ENCODE assay signal across 8 cellular contexts in genomic region chr7:35728412-35729060, GRCh38. TPM values are rescaled to one million over a fixed set of nuclear protein-coding genes. Genes with fewer than 3 reads are reported as not detected.
DNase-seq lines count a peak whose midpoint lies in the region; ATAC-seq, FAIRE-seq and TF ChIP-seq lines count a peak whose summit lies in the region.

No MANE protein-coding gene starts in this region.

- no peak for ATAC-seq in naive thymus-derived CD4-positive, alpha-beta T cell

- H3K79me2 ChIP-seq in OCI-LY7 (ENCODE audit: insufficient read depth, low read depth, low read length): peaks cover 4% of the 10 kb centered on the region; the same call in 1 of the 2 replicates
- no peaks in the 10 kb centered on the region for H3K79me2 ChIP-seq in neural progenitor cell (ENCODE audit: low read depth)

- no peak for DNase-seq in CD8-positive, alpha-beta memory T cell
- DNase-seq in OCI-LY7 (ENCODE audit: low spot score) (peak; percentile 29), neural progenitor cell (ENCODE audit: low spot score) (no peak), kidney (no peak), lower leg skin (ENCODE audit: low spot score in 2 of 2) (no peak), ACHN (no peak)
- DNase-seq in naive thymus-derived CD4-positive, alpha-beta T cell: no peak

- H3F3A ChIP-seq in neural progenitor cell (ENCODE audit: low read depth): no peaks in the 10 kb centered on the region

- BruUV-seq in OCI-LY7 (replicated peaks; lab: Mats Ljungman, UMichigan): no TSS peak

- peak overlapping the region; percentile 94 for H3K4me2 ChIP-seq in OCI-LY7 (ENCODE audit: low read length)
- no peak overlapping the region for H3K4me2 ChIP-seq in neural progenitor cell

- intact Hi-C loops in OCI-LY7 (cut with micrococcal nuclease; ENCODE audit: unreplicated experiment): loop anchor here (2.0 to 10.0 kb wide), 2 partner anchors 20 to 426 kb away; partner anchors contain the start of gene EEPD1
- intact Hi-C loops in naive thymus-derived CD4-positive, alpha-beta T cell (cut with micrococcal nuclease): loop anchor here in 1 of 2 donors (2.0 to 10.0 kb wide), 2 partner anchors 72 to 556 kb away; partner anchors contain the start of gene SEPTIN7
- intact Hi-C loops in kidney (cut with DNase I): no loop called here
- intact Hi-C loops in lower leg skin (cut with DNase I; ENCODE audit: low total_unique reads): no loop called here

- no peak overlapping the region for H3K9ac ChIP-seq in neural progenitor cell
- no peak overlapping the region for H3K9ac ChIP-seq in kidney (ENCODE audit: low read length in 2 of 2)

- no peaks in the 10 kb centered on the region for H3K9me3 ChIP-seq in CD8-positive, alpha-beta memory T cell (ENCODE audit: low read length)
- no peaks in the 10 kb centered on the region for H3K9me3 ChIP-seq in OCI-LY7 (ENCODE audit: low read length)
- H3K9me3 ChIP-seq in naive thymus-derived CD4-positive, alpha-beta T cell (ENCODE audit: control insufficient read depth in 2 of 3, low read length in 3 of 3): no peaks in the 10 kb centered on the region
- no peaks in the 10 kb centered on the region for H3K9me3 ChIP-seq in neural progenitor cell (ENCODE audit: low read depth)
- no peaks in the 10 kb centered on the region for H3K9me3 ChIP-seq in kidney (ENCODE audit: control insufficient read depth in 1 of 2, low read length in 2 of 2)

- H3K4me1 ChIP-seq in CD8-positive, alpha-beta memory T cell (ENCODE audit: insufficient read depth, low read length): peaks cover 66% of the 10 kb centered on the region
- H3K4me1 ChIP-seq in OCI-LY7 (ENCODE audit: insufficient read depth, low read length, poor library complexity, severe bottlenecking) (peaks cover 97% of the 10 kb centered on the region), neural progenitor cell (no peaks in the 10 kb centered on the region), kidney (ENCODE audit: control insufficient read depth in 1 of 2, insufficient read depth in 1 of 2, low read depth in 1 of 2, low read length in 2 of 2) (peaks cover 0 to 5% of the 10 kb centered on the region in 2 donors)
- peaks cover 26 to 60% of the 10 kb centered on the region in 2 donors for H3K4me1 ChIP-seq in naive thymus-derived CD4-positive, alpha-beta T cell (ENCODE audit: control insufficient read depth in 2 of 2, insufficient read depth in 2 of 2, low read length in 2 of 2)

- H3K27me3 Mint-ChIP-seq in CD8-positive, alpha-beta memory T cell: peaks cover 0 to 3% of the 10 kb centered on the region in 2 donors
- H3K27me3 Mint-ChIP-seq in naive thymus-derived CD4-positive, alpha-beta T cell: peaks cover 0 to 13% (median 0%) of the 10 kb centered on the region in 5 donors
- H3K27me3 Mint-ChIP-seq in neural progenitor cell (ENCODE audit: insufficient read depth, low read depth): no peaks in the 10 kb centered on the region

- H3K27ac ChIP-seq in CD8-positive, alpha-beta memory T cell (ENCODE audit: low read depth, low read length): peak overlapping the region; percentile 17
- H3K27ac ChIP-seq in OCI-LY7 (ENCODE audit: low read depth, low read length, poor library complexity, severe bottlenecking): peak overlapping the region; percentile 100
- peak overlapping the region; percentile 82 for H3K27ac ChIP-seq in cingulate gyrus (ENCODE audit: low read depth, low read length)
- H3K27ac ChIP-seq in naive thymus-derived CD4-positive, alpha-beta T cell (ENCODE audit: low read depth, low read length): no peak overlapping the region
- H3K27ac ChIP-seq in neural progenitor cell: no peak overlapping the region
- no peak overlapping the region for H3K27ac ChIP-seq in kidney (ENCODE audit: low read depth in 2 of 2, low read length in 2 of 2)

- H3K36me3 ChIP-seq in CD8-positive, alpha-beta memory T cell (ENCODE audit: insufficient read depth, low read length): no peaks in the 10 kb centered on the region
- no peaks in the 10 kb centered on the region for H3K36me3 ChIP-seq in OCI-LY7 (ENCODE audit: insufficient read depth, low read length)
- H3K36me3 ChIP-seq in naive thymus-derived CD4-positive, alpha-beta T cell (ENCODE audit: control insufficient read depth in 2 of 3, insufficient read depth in 3 of 3, low read length in 3 of 3): no peaks in the 10 kb centered on the region
- no peaks in the 10 kb centered on the region for H3K36me3 ChIP-seq in neural progenitor cell
- no peaks in the 10 kb centered on the region for H3K36me3 ChIP-seq in kidney (ENCODE audit: control insufficient read depth in 1 of 2, insufficient read depth in 2 of 2, low read length in 2 of 2)

- H4K20me1 ChIP-seq in OCI-LY7 (ENCODE audit: insufficient read depth, low read length) (no peaks in the 10 kb centered on the region), neural progenitor cell (ENCODE audit: low read depth) (no peaks in the 10 kb centered on the region)

- H3K4me3 ChIP-seq in CD8-positive, alpha-beta memory T cell (ENCODE audit: low read length): no peak overlapping the region
- H3K4me3 ChIP-seq in OCI-LY7 (ENCODE audit: low read depth, low read length, poor library complexity, severe bottlenecking) (peak overlapping the region; percentile 65), neural progenitor cell (no peak overlapping the region), kidney (ENCODE audit: low read length in 2 of 2) (no peak overlapping the region), lower leg skin (ENCODE audit: low read depth, poor library complexity, severe bottlenecking) (no peak overlapping the region)
- H3K4me3 ChIP-seq in naive thymus-derived CD4-positive, alpha-beta T cell (ENCODE audit: low read length): no peak overlapping the region

- CTCF ChIA-PET in CD8-positive, alpha-beta memory T cell (lab: Charles Lee): interaction anchor here (1.0 to 6.5 kb wide), 2 partner anchors 9 to 72 kb away, joined by 3 to 42 read pairs; partner anchors contain the start of gene SEPTIN7
- CTCF ChIA-PET in OCI-LY7 (lab: Charles Lee; ENCODE audit: unreplicated experiment): interaction anchor here (0.8 to 3.9 kb wide), 5 partner anchors 19 to 74 kb away, joined by 3 to 23 read pairs (median 5); partner anchors contain the start of gene SEPTIN7
- CTCF ChIA-PET in naive thymus-derived CD4-positive, alpha-beta T cell (lab: Charles Lee): interaction anchor here (1.5 kb wide), 1 partner anchor 105 kb away, joined by 6 read pairs; no protein-coding TSS in a partner anchor

- H3K9me2 ChIP-seq in OCI-LY7 (ENCODE audit: insufficient read depth, low read length): no peaks in the 10 kb centered on the region

- POLR2A ChIA-PET in CD8-positive, alpha-beta memory T cell (lab: Charles Lee): interaction anchor here (0.6 to 2.3 kb wide), 8 partner anchors 21 to 74 kb away, joined by 3 to 23 read pairs (median 5); partner anchors contain the start of genes HERPUD2 and SEPTIN7
- POLR2A ChIA-PET in OCI-LY7 (lab: Charles Lee): interaction anchor here (0.6 to 11.4 kb wide), 13 partner anchors 7 to 463 kb away, joined by 3 to 196 read pairs (median 7); partner anchors contain the start of genes HERPUD2 and SEPTIN7
- POLR2A ChIA-PET in naive thymus-derived CD4-positive, alpha-beta T cell (lab: Charles Lee): interaction anchor here (1.0 kb wide), 1 partner anchor 32 kb away, joined by 3 read pairs; no protein-coding TSS in a partner anchor

- peaks cover 73 to 83% (median 80%) of the 10 kb centered on the region in 3 donors for H3K4me1 Mint-ChIP-seq in CD8-positive, alpha-beta memory T cell
- H3K4me1 Mint-ChIP-seq in naive thymus-derived CD4-positive, alpha-beta T cell: peaks cover 23 to 61% (median 53%) of the 10 kb centered on the region in 7 donors
- H3K4me1 Mint-ChIP-seq in neural progenitor cell: no peaks in the 10 kb centered on the region

- H3K27me3 ChIP-seq in CD8-positive, alpha-beta memory T cell (ENCODE audit: insufficient read depth, low read length, poor library complexity, severe bottlenecking): no peaks in the 10 kb centered on the region
- no peaks in the 10 kb centered on the region for H3K27me3 ChIP-seq in naive thymus-derived CD4-positive, alpha-beta T cell (ENCODE audit: control insufficient read depth in 2 of 2, insufficient read depth in 2 of 2, low read length in 2 of 2)
- no peaks in the 10 kb centered on the region for H3K27me3 ChIP-seq in neural progenitor cell

- no peaks in the 10 kb centered on the region for H3K9me3 Mint-ChIP-seq in CD8-positive, alpha-beta memory T cell
- H3K9me3 Mint-ChIP-seq in naive thymus-derived CD4-positive, alpha-beta T cell: peaks cover 0 to 2% (median 0%) of the 10 kb centered on the region in 11 donors
- peaks cover 2% of the 10 kb centered on the region for H3K9me3 Mint-ChIP-seq in neural progenitor cell

- in situ Hi-C loops in ACHN (cut with HindIII; ENCODE audit: low pct_ligation_motif_present, low pct_unique_long_range_greater_than_20kb, low sequenced_read_pairs): no loop called here

- H3K4me3 Mint-ChIP-seq in CD8-positive, alpha-beta memory T cell: peak overlapping the region in 6 of 7 donors; percentile 27 to 78 (median 60)
- H3K4me3 Mint-ChIP-seq in naive thymus-derived CD4-positive, alpha-beta T cell: peak overlapping the region in 1 of 10 donors; percentile 53
- H3K4me3 Mint-ChIP-seq in neural progenitor cell: no peak overlapping the region

- H3K27ac Mint-ChIP-seq in CD8-positive, alpha-beta memory T cell: peak overlapping the region; percentile 75 to 98 (median 96)
- H3K27ac Mint-ChIP-seq in naive thymus-derived CD4-positive, alpha-beta T cell: peak overlapping the region in 6 of 9 donors; percentile 1 to 73 (median 30)
- no peak overlapping the region for H3K27ac Mint-ChIP-seq in neural progenitor cell

- TF ChIP-seq CTCF in OCI-LY7 (conservative IDR thresholded peaks at IDR 0.05; ENCODE audit: low read length) (no peak; the same call in 1 of the 2 replicates), neural progenitor cell (IDR thresholded peaks at IDR 0.05) (no peak), kidney (IDR thresholded peaks at IDR 0.05; ENCODE audit: borderline replicate concordance, extremely low read depth, insufficient read depth) (no peak), lower leg skin (IDR thresholded peaks at IDR 0.05) (no peak)

- H2AFZ ChIP-seq in OCI-LY7 (ENCODE audit: low read length) (peak overlapping the region; percentile 35; the same call in 1 of the 2 replicates), neural progenitor cell (replicated peaks) (no peak overlapping the region)

- peaks cover 0 to 5% (median 0%) of the 10 kb centered on the region in 3 donors for H3K36me3 Mint-ChIP-seq in CD8-positive, alpha-beta memory T cell
- H3K36me3 Mint-ChIP-seq in naive thymus-derived CD4-positive, alpha-beta T cell: peaks cover 0 to 5% (median 3%) of the 10 kb centered on the region in 5 donors
- H3K36me3 Mint-ChIP-seq in neural progenitor cell: no peaks in the 10 kb centered on the region

- TF ChIP-seq POLR2A in lower leg skin (IDR thresholded peaks at IDR 0.05): no peak

- FAIRE-seq in kidney (lab: Jason Lieb, UNC): no peak

- WGBS in lower leg skin, 2 donors: 70 to 83% methylated on average over 1 of the region's 1 CpG

RNA-seq across cellular contexts. Expression of gene HERPUD2, which starts 33.6 kb away (rescaled TPM):
- 10 to 100 TPM; 31.3 to 34.1 TPM for total RNA-seq in CD8-positive, alpha-beta memory T cell
- 121 TPM for polyA plus RNA-seq in CD8-positive, alpha-beta memory T cell
- total RNA-seq in OCI-LY7 (2014; rRNA removed; shearing (Covaris generic)): 11.9 and 18.8 TPM in 2 replicates
- 20.6 and 26.4 TPM in 2 replicates for total RNA-seq in OCI-LY7 (2022)
- total RNA-seq in naive thymus-derived CD4-positive, alpha-beta T cell: 10 to 100 TPM; 38.1 to 92.6 (median 62.4) TPM
- 10 to 100 TPM; 68.7 to 76.8 TPM for polyA plus RNA-seq in naive thymus-derived CD4-positive, alpha-beta T cell
- total RNA-seq in neural progenitor cell (ENCODE audit: low replicate concordance): 37.8 and 43.7 TPM in 2 replicates
- total RNA-seq in kidney: 28.9 TPM
- polyA plus RNA-seq in kidney (ENCODE audit: insufficient read depth, low read depth, low replicate concordance): 10.0 TPM
- total RNA-seq in lower leg skin: 10 to 100 TPM; 24.8 to 44.1 (median 39.3) TPM

Comparison
In these comparisons a context has a peak if more than half of its experiments do, and no peak if none do; other contexts are left out.
1. H3K27ac ChIP-seq: peak in CD8-positive, alpha-beta memory T cell (single experiment), OCI-LY7 (single experiment) and cingulate gyrus (single experiment); none in naive thymus-derived CD4-positive, alpha-beta T cell (single experiment), neural progenitor cell (single experiment) and kidney (0 of 2).